17 cellular contexts compared by ENCODE assay signal in genomic region chr3:16061491-16061890, GRCh38.
DNase-seq lines count a peak whose midpoint lies in the region; ATAC-seq and TF ChIP-seq lines count a peak whose summit lies in the region.
"Had no signal": no experiment of that assay in that cellular context is flagged by ENCODE, and none has a peak within 500 bp of the region (broad histone marks: within the 10 kb centered on the region; RNA-seq: fewer than 3 reads in every experiment).

No MANE protein-coding gene starts in this region.

- no peak overlapping the region for H3K4me3 Mint-ChIP-seq in activated CD8-positive, alpha-beta T cell treated with anti-CD3 and anti-CD28 coated beads for 36 hours
- no peak overlapping the region for H3K4me3 Mint-ChIP-seq in glutamatergic neuron (ENCODE audit: unreplicated experiment)

- TF ChIP-seq CTCF in AG10803 (conservative IDR thresholded peaks at IDR 0.05; ENCODE audit: low read length) (no peak), Panc1 (IDR thresholded peaks at IDR 0.05) (no peak), esophagus squamous epithelium (IDR thresholded peaks at IDR 0.05) (no peak), sigmoid colon (IDR thresholded peaks at IDR 0.05) (no peak), glutamatergic neuron (IDR thresholded peaks at IDR 0.05; ENCODE audit: partially characterized antibody, unreplicated experiment) (no peak)
- no peak for TF ChIP-seq CTCF in activated CD8-positive, alpha-beta T cell treated with anti-CD3 and anti-CD28 coated beads for 36 hours (IDR thresholded peaks at IDR 0.05)

- H3K27me3 Mint-ChIP-seq in activated CD8-positive, alpha-beta T cell treated with anti-CD3 and anti-CD28 coated beads for 36 hours = no peaks in the 10 kb centered on the region
- peaks cover 1% of the 10 kb centered on the region for H3K27me3 Mint-ChIP-seq in glutamatergic neuron (ENCODE audit: unreplicated experiment)

- intact Hi-C loops in Panc1 (cut with micrococcal nuclease; ENCODE audit: unreplicated experiment) = no loop called here
- intact Hi-C loops in esophagus squamous epithelium (cut with DNase I) = no loop called here
- intact Hi-C loops in sigmoid colon (cut with DNase I) = no loop called here
- intact Hi-C loops in activated CD8-positive, alpha-beta T cell treated with anti-CD3 and anti-CD28 coated beads for 36 hours (cut with micrococcal nuclease) = no loop called here

- H3K4me3 ChIP-seq in AG10803 (ENCODE audit: low read length) (no peak overlapping the region), Panc1 (ENCODE audit: low read depth in 2 of 2, low read length in 2 of 2) (no peak overlapping the region), esophagus squamous epithelium (no peak overlapping the region), sigmoid colon (no peak overlapping the region), SJCRH30 (no peak overlapping the region)
- H3K4me3 ChIP-seq: body of pancreas, K562, lung had no signal

- peaks cover 3% of the 10 kb centered on the region for H3K4me1 Mint-ChIP-seq in activated CD8-positive, alpha-beta T cell treated with anti-CD3 and anti-CD28 coated beads for 36 hours (ENCODE audit: low read depth)
- H3K4me1 Mint-ChIP-seq in glutamatergic neuron (ENCODE audit: low read depth, unreplicated experiment) = no peaks in the 10 kb centered on the region

- TF ChIP-seq POLR2A in esophagus squamous epithelium (IDR thresholded peaks at IDR 0.05) (no peak), sigmoid colon (IDR thresholded peaks at IDR 0.05) (no peak)

- H3K36me3 Mint-ChIP-seq in activated CD8-positive, alpha-beta T cell treated with anti-CD3 and anti-CD28 coated beads for 36 hours (ENCODE audit: low read depth) = no peaks in the 10 kb centered on the region
- no peaks in the 10 kb centered on the region for H3K36me3 Mint-ChIP-seq in glutamatergic neuron (ENCODE audit: unreplicated experiment)

- H3K27me3 ChIP-seq in Panc1 (ENCODE audit: control insufficient read depth, insufficient read depth, low read length) (no peaks in the 10 kb centered on the region), esophagus squamous epithelium (no peaks in the 10 kb centered on the region), sigmoid colon (no peaks in the 10 kb centered on the region), SJCRH30 (no peaks in the 10 kb centered on the region)
- H3K27me3 ChIP-seq: body of pancreas had no signal

- no peak for ATAC-seq in Panc1
- ATAC-seq in activated CD8-positive, alpha-beta T cell treated with anti-CD3 and anti-CD28 coated beads for 36 hours = no peak
- ATAC-seq: K562 had no signal

- no peak for TF ChIP-seq EP300 in sigmoid colon (IDR thresholded peaks at IDR 0.05)

- H3K9me3 ChIP-seq in Panc1 (ENCODE audit: control insufficient read depth, insufficient read depth, low read depth, low read length) (no peaks in the 10 kb centered on the region), esophagus squamous epithelium (no peaks in the 10 kb centered on the region), sigmoid colon (no peaks in the 10 kb centered on the region), SJCRH30 (replicated peaks) (no peaks in the 10 kb centered on the region)
- H3K9me3 ChIP-seq: body of pancreas had no signal

- H3K27ac Mint-ChIP-seq in activated CD8-positive, alpha-beta T cell treated with anti-CD3 and anti-CD28 coated beads for 36 hours = no peak overlapping the region
- no peak overlapping the region for H3K27ac Mint-ChIP-seq in glutamatergic neuron (ENCODE audit: unreplicated experiment)

- 83 to 89% methylated on average over 2 of the region's 2 CpGs for WGBS in esophagus squamous epithelium, 2 donors
- 91% methylated on average over 2 of the region's 2 CpGs for WGBS in sigmoid colon, 2 donors

- in situ Hi-C loops in Panc1 (cut with HindIII; ENCODE audit: low pct_unique_long_range_greater_than_20kb, low sequenced_read_pairs) = no loop called here

- H3K4me1 ChIP-seq in Panc1 (ENCODE audit: control insufficient read depth, insufficient read depth, low read length) (peaks cover 20% of the 10 kb centered on the region), esophagus squamous epithelium (peaks cover 5 to 51% (median 27%) of the 10 kb centered on the region in 3 donors), sigmoid colon (peaks cover 0 to 35% (median 29%) of the 10 kb centered on the region in 4 donors), SJCRH30 (peaks cover 31% of the 10 kb centered on the region)
- H3K4me1 ChIP-seq: body of pancreas had no signal

- peak overlapping the region; percentile 80 for H3K27ac ChIP-seq in Panc1 (ENCODE audit: low read length)
- peak overlapping the region in 3 of 4 donors; percentile 69 to 86 (median 81) for H3K27ac ChIP-seq in esophagus squamous epithelium
- peak overlapping the region; percentile 70 to 84 (median 72) for H3K27ac ChIP-seq in sigmoid colon
- no peak overlapping the region for H3K27ac ChIP-seq in SJCRH30

- POLR2A ChIA-PET in Panc1 (lab: Charles Lee) = interaction anchor here (0.7 kb wide), 1 partner anchor 31 kb away, joined by 3 read pairs; no protein-coding TSS in a partner anchor
- POLR2A ChIA-PET in activated CD8-positive, alpha-beta T cell treated with anti-CD3 and anti-CD28 coated beads for 36 hours (lab: Charles Lee) = no interaction called here

- no peaks in the 10 kb centered on the region for H3K36me3 ChIP-seq in Panc1 (ENCODE audit: control insufficient read depth, insufficient read depth, low read length)
- no peaks in the 10 kb centered on the region for H3K36me3 ChIP-seq in esophagus squamous epithelium
- H3K36me3 ChIP-seq in sigmoid colon = no peaks in the 10 kb centered on the region
- no peaks in the 10 kb centered on the region for H3K36me3 ChIP-seq in SJCRH30

- BruUV-seq in Panc1 (replicated peaks; lab: Mats Ljungman, UMichigan) = no TSS peak

- peak; percentile 48 for DNase-seq in AG10803 (ENCODE audit: low read depth)
- no peak for DNase-seq in Panc1 (ENCODE audit: low read depth, low spot score)
- DNase-seq in esophagus squamous epithelium (lab: John Stamatoyannopoulos, UW) = no peak
- DNase-seq in sigmoid colon = no peak
- DNase-seq in activated CD8-positive, alpha-beta T cell treated with anti-CD3 and anti-CD28 coated beads for 36 hours = no peak
- no peak for DNase-seq in glutamatergic neuron
- no peak for DNase-seq in GM19240 (ENCODE audit: insufficient read length, low spot score)
- DNase-seq in SJCRH30 = no peak
- DNase-seq: activated CD4-positive, CD25-positive, alpha-beta regulatory T cell treated with anti-CD3 and anti-CD28 coated beads, Interleukin-2, amount 50 U/mL, for 72 hours; activated CD8-positive, alpha-beta memory T cell treated with anti-CD3 and anti-CD28 coated beads, Interleukin-2, amount 50 U/mL, for 4 hours; activated naive CD4-positive, alpha-beta T cell; foreskin melanocyte; NCI-H1105; stimulated activated CD4-positive, alpha-beta T cell treated with anti-CD3 and anti-CD28 coated beads, Interleukin-4, amount 100 ng/mL, for 4 hours had no signal

- CTCF ChIA-PET in Panc1 (lab: Charles Lee) = no interaction called here
- CTCF ChIA-PET in activated CD8-positive, alpha-beta T cell treated with anti-CD3 and anti-CD28 coated beads for 36 hours (lab: Charles Lee) = interaction anchor here (4.0 kb wide), 1 partner anchor 12 kb away, joined by 19 read pairs; no protein-coding TSS in a partner anchor

- no peaks in the 10 kb centered on the region for H3K9me3 Mint-ChIP-seq in activated CD8-positive, alpha-beta T cell treated with anti-CD3 and anti-CD28 coated beads for 36 hours
- H3K9me3 Mint-ChIP-seq in glutamatergic neuron (ENCODE audit: unreplicated experiment) = peaks cover 3% of the 10 kb centered on the region
